Comparison of ENCODE assay signal across 10 cellular contexts in the genomic region with DNA sequence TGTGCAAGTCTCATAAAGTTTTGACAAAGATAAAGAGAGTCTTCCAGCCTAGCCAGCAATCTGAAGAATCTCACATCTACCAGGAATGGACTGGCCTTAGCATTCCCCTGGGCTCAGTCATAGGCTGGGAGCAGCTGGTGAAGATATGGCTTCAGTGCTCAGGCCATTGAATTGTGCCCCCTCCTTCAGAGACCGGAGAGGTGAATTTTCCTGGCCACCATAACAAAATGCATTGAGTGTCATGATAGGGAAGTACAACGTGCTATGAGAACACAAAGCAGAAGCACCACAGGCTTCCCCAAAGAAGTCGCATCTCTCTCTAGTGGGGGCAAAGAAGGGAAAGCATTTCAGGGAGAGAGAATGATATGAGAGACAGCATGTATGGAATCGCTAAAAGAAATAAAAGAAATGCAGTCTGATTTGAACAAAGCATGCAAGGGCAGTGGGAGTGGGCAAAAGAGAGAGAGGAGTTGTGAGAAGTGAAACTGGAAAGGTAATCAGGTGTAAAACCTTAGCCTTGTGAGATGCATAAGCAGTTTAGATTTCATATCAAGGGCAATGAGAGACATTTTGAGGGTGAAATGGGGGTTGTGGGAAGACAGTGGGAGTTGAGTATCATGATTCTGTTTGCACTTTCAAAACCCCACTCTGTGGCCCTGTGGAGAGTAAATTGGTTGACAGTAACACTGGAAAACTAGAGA. TPM values are rescaled to one million over a fixed set of nuclear protein-coding genes. Genes with fewer than 3 reads are reported as not detected.
DNase-seq lines count a peak whose midpoint lies in the region; ATAC-seq and TF ChIP-seq lines count a peak whose summit lies in the region.
"Had no signal": no experiment of that assay in that cellular context is flagged by ENCODE, and none has a peak within 500 bp of the region (broad histone marks: within the 10 kb centered on the region; RNA-seq: fewer than 3 reads in every experiment).

No MANE protein-coding gene starts in this region.

- no peak overlapping the region for H2AK5ac ChIP-seq in trophoblast cell (ENCODE audit: low read length)

- H2BK5ac ChIP-seq in trophoblast cell (ENCODE audit: low read depth, low read length, poor library complexity): no peak overlapping the region

- H3K4ac ChIP-seq in trophoblast cell (ENCODE audit: low read depth, low read length): no peak overlapping the region

- H3K27me3 ChIP-seq in trophoblast cell (ENCODE audit: insufficient read depth, low read length): no peaks in the 10 kb centered on the region
- no peaks in the 10 kb centered on the region for H3K27me3 ChIP-seq in osteoblast (ENCODE audit: insufficient read depth, low read length)
- no peaks in the 10 kb centered on the region for H3K27me3 ChIP-seq in Peyer's patch

- H3K4me1 ChIP-seq in trophoblast cell (ENCODE audit: control insufficient read depth in 1 of 2, insufficient read depth in 2 of 2, low read length in 2 of 2) (no peaks in the 10 kb centered on the region), osteoblast (ENCODE audit: insufficient read depth, low read length) (no peaks in the 10 kb centered on the region), Peyer's patch (no peaks in the 10 kb centered on the region)

- no CpG with 5 or more reads among the region's 4 CpGs for WGBS in trophoblast cell (ENCODE audit: extremely low coverage, insufficient coverage, insufficient read length)

- H3K23ac ChIP-seq in trophoblast cell (ENCODE audit: low read length): no peak overlapping the region

- TF ChIP-seq CTCF in osteoblast (IDR thresholded peaks at IDR 0.05; ENCODE audit: extremely low read depth, low read depth, low read length) (no peak), Peyer's patch (IDR thresholded peaks at IDR 0.05) (no peak)

- no peak overlapping the region for H2BK12ac ChIP-seq in trophoblast cell (ENCODE audit: low read length)

- no peak overlapping the region for H4K8ac ChIP-seq in trophoblast cell (ENCODE audit: low read depth, low read length)

- peak; percentile 33 to 65 for DNase-seq in trophoblast cell
- no peak for DNase-seq in activated CD4-positive, CD25-positive, alpha-beta regulatory T cell treated with anti-CD3 and anti-CD28 coated beads, Interleukin-2, amount 50 U/mL, for 72 hours
- no peak for DNase-seq in osteoblast (ENCODE audit: insufficient read length, low spot score, missing footprints)
- no peak for DNase-seq in activated CD8-positive, alpha-beta memory T cell treated with anti-CD3 and anti-CD28 coated beads for 24 hours
- no peak for DNase-seq in Peyer's patch

- H3K9me3 Mint-ChIP-seq in IgD-negative memory B cell: no peaks in the 10 kb centered on the region
- H3K9me3 Mint-ChIP-seq: activated T-helper 2 cell treated with anti-CD3 and anti-CD28 coated beads, Interferon-gamma antibody, Interleukin-2, Interleukin-4, amounts not matched to agents 10 μg/mL and 5 μg/mL and 100 μg/mL, durations not matched to agents 14 hours and 24 hours and 36 hours; nephron had no signal

- H2BK120ac ChIP-seq in trophoblast cell (ENCODE audit: insufficient read depth, low read length, poor library complexity): no peak overlapping the region

- peaks cover 9 to 17% (median 16%) of the 10 kb centered on the region in 3 donors for H3K4me1 Mint-ChIP-seq in IgD-negative memory B cell
- H3K4me1 Mint-ChIP-seq: nephron had no signal

- H3K79me2 ChIP-seq in trophoblast cell (ENCODE audit: control insufficient read depth, insufficient read depth, low read length, poor library complexity) (no peaks in the 10 kb centered on the region), osteoblast (ENCODE audit: insufficient read depth, low read length) (no peaks in the 10 kb centered on the region)

- TF ChIP-seq POLR2A in Peyer's patch (IDR thresholded peaks at IDR 0.05): no peak

- H3K4me2 ChIP-seq in trophoblast cell (ENCODE audit: low read length) (no peak overlapping the region), osteoblast (ENCODE audit: insufficient read depth, low read length) (no peak overlapping the region)

- H4K20me1 ChIP-seq in osteoblast (ENCODE audit: insufficient read depth, low read length): no peaks in the 10 kb centered on the region

- H3K4me3 ChIP-seq in trophoblast cell (ENCODE audit: low read depth, low read length) (no peak overlapping the region), osteoblast (ENCODE audit: insufficient read depth, low read length) (no peak overlapping the region), Peyer's patch (no peak overlapping the region)

- H3K27ac ChIP-seq in trophoblast cell (ENCODE audit: low read depth, low read length): no peak overlapping the region
- no peak overlapping the region for H3K27ac ChIP-seq in osteoblast (ENCODE audit: low read depth, low read length)
- H3K27ac ChIP-seq in Peyer's patch: no peak overlapping the region

- H3K18ac ChIP-seq in trophoblast cell (ENCODE audit: low read length): no peak overlapping the region

- H3K14ac ChIP-seq in trophoblast cell (ENCODE audit: low read length): no peak overlapping the region

- H3K4me3 Mint-ChIP-seq in IgD-negative memory B cell: peak overlapping the region in 3 of 4 donors; percentile 29 to 81 (median 59)
- H3K4me3 Mint-ChIP-seq: nephron had no signal

- no peak overlapping the region for H3K9ac ChIP-seq in trophoblast cell (ENCODE audit: low read length)

- peak; percentile 96 for ATAC-seq in GM18907 (IDR thresholded peaks at IDR 0.05; ENCODE audit: unreplicated experiment)
- ATAC-seq in HG02610 (IDR thresholded peaks at IDR 0.05; ENCODE audit: unreplicated experiment): peak; percentile 95

- H3K36me3 ChIP-seq in trophoblast cell (ENCODE audit: control insufficient read depth in 1 of 2, insufficient read depth in 2 of 2, low read length in 2 of 2) (no peaks in the 10 kb centered on the region), osteoblast (ENCODE audit: insufficient read depth, low read length) (no peaks in the 10 kb centered on the region), Peyer's patch (no peaks in the 10 kb centered on the region)

- H3K79me1 ChIP-seq in trophoblast cell (ENCODE audit: low read length): no peaks in the 10 kb centered on the region

- H3K9me3 ChIP-seq in trophoblast cell (ENCODE audit: insufficient read depth, low read depth, low read length): no peaks in the 10 kb centered on the region
- no peaks in the 10 kb centered on the region for H3K9me3 ChIP-seq in osteoblast (ENCODE audit: low read depth, low read length)
- H3K9me3 ChIP-seq in Peyer's patch: no peaks in the 10 kb centered on the region

- no peak overlapping the region for H4K91ac ChIP-seq in trophoblast cell (ENCODE audit: low read depth, low read length)

- H3K36me3 Mint-ChIP-seq in IgD-negative memory B cell: no peaks in the 10 kb centered on the region

- peaks cover 8% of the 10 kb centered on the region for H3K27me3 Mint-ChIP-seq in IgD-negative memory B cell

- H3K27ac Mint-ChIP-seq in IgD-negative memory B cell: peak overlapping the region in 1 of 3 donors; percentile 18
- H3K27ac Mint-ChIP-seq: activated T-helper 2 cell treated with anti-CD3 and anti-CD28 coated beads, Interferon-gamma antibody, Interleukin-2, Interleukin-4, amounts not matched to agents 10 μg/mL and 5 μg/mL and 100 μg/mL, durations not matched to agents 14 hours and 24 hours and 36 hours had no signal

- H2AFZ ChIP-seq in trophoblast cell (ENCODE audit: insufficient read depth, low read length, poor library complexity): no peak overlapping the region
- no peak overlapping the region for H2AFZ ChIP-seq in osteoblast (ENCODE audit: low read length)

- no peak overlapping the region for H4K12ac ChIP-seq in trophoblast cell (ENCODE audit: low read depth, low read length)

RNA-seq across cellular contexts. Expression of gene NMUR2, which starts 57.1 kb away (rescaled TPM):
- polyA plus RNA-seq in IgD-negative memory B cell: not detected
- polyA plus RNA-seq in trophoblast cell (2013): 0.01 TPM in 2 replicates
- total RNA-seq in osteoblast: not detected in 2 replicates
- total RNA-seq in Peyer's patch: not detected
- total RNA-seq: activated T-helper 2 cell treated with anti-CD3 and anti-CD28 coated beads, Interferon-gamma antibody, Interleukin-2, Interleukin-4, amounts not matched to agents 10 μg/mL and 5 μg/mL and 100 μg/mL, durations not matched to agents 14 hours and 24 hours and 36 hours had no signal

Comparison
In these comparisons a context has a peak if more than half of its experiments do, and no peak if none do; other contexts are left out.
1. DNase-seq: peak in trophoblast cell (2 of 2); none in activated CD4-positive, CD25-positive, alpha-beta regulatory T cell treated with anti-CD3 and anti-CD28 coated beads, Interleukin-2, amount 50 U/mL, for 72 hours (single experiment), osteoblast (single experiment), activated CD8-positive, alpha-beta memory T cell treated with anti-CD3 and anti-CD28 coated beads for 24 hours (single experiment) and Peyer's patch (0 of 3).